In genomic region chr2:36370281-36370680, GRCh38 we compare ENCODE assay signal across 1 cellular context.
TF ChIP-seq lines count a peak whose summit lies in the region.

No MANE protein-coding gene starts in this region.

TF ChIP-seq in endothelial cell of umbilical vein, 7 proteins besides CTCF, POLR2A, EP300 and RAD21:
- TF ChIP-seq, protein P1, sequence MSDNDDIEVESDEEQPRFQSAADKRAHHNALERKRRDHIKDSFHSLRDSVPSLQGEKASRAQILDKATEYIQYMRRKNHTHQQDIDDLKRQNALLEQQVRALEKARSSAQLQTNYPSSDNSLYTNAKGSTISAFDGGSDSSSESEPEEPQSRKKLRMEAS (IDR thresholded peaks at IDR 0.05; ENCODE audit: insufficient read depth, insufficient read length): no peak
- TF ChIP-seq GATA2 (IDR thresholded peaks at IDR 0.05; ENCODE audit: insufficient read depth, insufficient read length, low read depth, low read length) (no peak), POLR2AphosphoS5 (IDR thresholded peaks at IDR 0.05; ENCODE audit: insufficient read depth, low read depth, low read length) (no peak), FOS (IDR thresholded peaks at IDR 0.05; ENCODE audit: borderline replicate concordance, insufficient read depth, low read length) (no peak), EZH2 (IDR thresholded peaks at IDR 0.05; ENCODE audit: borderline replicate concordance, low read depth, low read length, severe bottlenecking) (no peak), MYC (IDR thresholded peaks at IDR 0.05; ENCODE audit: low read depth, low read length) (no peak), JUN (IDR thresholded peaks at IDR 0.05; ENCODE audit: borderline replicate concordance, insufficient read depth, insufficient read length, low read depth) (no peak)
